In genomic region chr1:43976890-43977289, GRCh38 we compare ENCODE assay signal across 14 cellular contexts. TPM values are rescaled to one million over a fixed set of nuclear protein-coding genes. Genes with fewer than 3 reads are reported as not detected.
A peak's percentile ranks its signal among the peaks of the same experiment; 100 is the strongest.
DNase-seq lines count a peak whose midpoint lies in the region; ATAC-seq and TF ChIP-seq lines count a peak whose summit lies in the region.
"Had no signal": no experiment of that assay in that cellular context is flagged by ENCODE, and none has a peak within 500 bp of the region (broad histone marks: within the 10 kb centered on the region; RNA-seq: fewer than 3 reads in every experiment).

No MANE protein-coding gene starts in this region.

- ATAC-seq in stimulated activated naive CD8-positive, alpha-beta T cell treated with anti-CD3 and anti-CD28 coated beads, Interleukin-15, amount 100 ng/mL, for 72 hours, result no peak
- ATAC-seq in GM18858 (IDR thresholded peaks at IDR 0.05; ENCODE audit: unreplicated experiment) (no peak), GM21423 (IDR thresholded peaks at IDR 0.05; ENCODE audit: unreplicated experiment) (no peak)

- no peak overlapping the region for H3K27ac Mint-ChIP-seq in activated naive CD4-positive, alpha-beta T cell treated with anti-CD3 and anti-CD28 coated beads, Interleukin-2, amount 50 U/mL, for 24 hours
- no peak overlapping the region for H3K27ac Mint-ChIP-seq in stimulated activated naive CD8-positive, alpha-beta T cell treated with anti-CD3 and anti-CD28 coated beads, Interleukin-15, amount 100 ng/mL, for 72 hours

- H4K20me1 ChIP-seq in SU-DHL-6 (ENCODE audit: low read depth, low read length), result no peaks in the 10 kb centered on the region
- peaks cover 30% of the 10 kb centered on the region for H4K20me1 ChIP-seq in hepatocyte (ENCODE audit: insufficient read depth, poor library complexity, severe bottlenecking)

- no peaks in the 10 kb centered on the region for H3K9me3 Mint-ChIP-seq in activated naive CD4-positive, alpha-beta T cell treated with anti-CD3 and anti-CD28 coated beads, Interleukin-2, amount 50 U/mL, for 24 hours
- H3K9me3 Mint-ChIP-seq in stimulated activated naive CD8-positive, alpha-beta T cell treated with anti-CD3 and anti-CD28 coated beads, Interleukin-15, amount 100 ng/mL, for 72 hours, result no peaks in the 10 kb centered on the region

- H3K9ac ChIP-seq in SU-DHL-6 (ENCODE audit: low read length), result peak overlapping the region; percentile 99; the same call in 1 of the 2 replicates

- H3K9me3 ChIP-seq in SU-DHL-6 (ENCODE audit: insufficient read depth, low read length), result no peaks in the 10 kb centered on the region
- no peaks in the 10 kb centered on the region for H3K9me3 ChIP-seq in hepatocyte (ENCODE audit: low read depth)
- H3K9me3 ChIP-seq: BE2C, tibial artery had no signal

- no peak overlapping the region for H3K4me3 ChIP-seq in SU-DHL-6 (ENCODE audit: insufficient read depth, low read length, poor library complexity, severe bottlenecking)
- no peak overlapping the region for H3K4me3 ChIP-seq in hepatocyte
- H3K4me3 ChIP-seq in brain microvascular endothelial cell (ENCODE audit: low read depth, low read length), result no peak overlapping the region

- H3K27ac ChIP-seq in SU-DHL-6 (ENCODE audit: low read depth, low read length) (peak overlapping the region; percentile 74; the same call in 1 of the 2 replicates), hepatocyte (no peak overlapping the region), brain microvascular endothelial cell (no peak overlapping the region)
- H3K27ac ChIP-seq: tibial artery had no signal

- peaks cover 2% of the 10 kb centered on the region for H3K27me3 Mint-ChIP-seq in activated naive CD4-positive, alpha-beta T cell treated with anti-CD3 and anti-CD28 coated beads, Interleukin-2, amount 50 U/mL, for 24 hours
- no peaks in the 10 kb centered on the region for H3K27me3 Mint-ChIP-seq in stimulated activated naive CD8-positive, alpha-beta T cell treated with anti-CD3 and anti-CD28 coated beads, Interleukin-15, amount 100 ng/mL, for 72 hours

- H3K36me3 Mint-ChIP-seq in activated naive CD4-positive, alpha-beta T cell treated with anti-CD3 and anti-CD28 coated beads, Interleukin-2, amount 50 U/mL, for 24 hours, result peaks cover 23% of the 10 kb centered on the region

- in situ Hi-C loops in brain microvascular endothelial cell (cut with HindIII; ENCODE audit: low pct_ligation_motif_present, low sequenced_read_pairs), result no loop called here

- peaks cover 35% of the 10 kb centered on the region for H3K79me2 ChIP-seq in SU-DHL-6 (ENCODE audit: insufficient read depth, low read length)
- peaks cover 53% of the 10 kb centered on the region for H3K79me2 ChIP-seq in hepatocyte

- H3K4me2 ChIP-seq in SU-DHL-6 (ENCODE audit: low read depth, low read length, poor library complexity, severe bottlenecking) (peak overlapping the region; percentile 72), hepatocyte (peak overlapping the region; percentile 93)

- peaks cover 35% of the 10 kb centered on the region for H3K4me1 ChIP-seq in hepatocyte (ENCODE audit: insufficient read depth)
- H3K4me1 ChIP-seq: BE2C had no signal

- 95% methylated on average over 8 of the region's 8 CpGs for WGBS in hepatocyte (ENCODE audit: low lambda C conversion rate, missing lambda C conversion rate)

- no peaks in the 10 kb centered on the region for H3K27me3 ChIP-seq in SU-DHL-6 (ENCODE audit: low read length)
- no peaks in the 10 kb centered on the region for H3K27me3 ChIP-seq in hepatocyte
- no peaks in the 10 kb centered on the region for H3K27me3 ChIP-seq in brain microvascular endothelial cell (replicated peaks)
- H3K27me3 ChIP-seq: BE2C, tibial artery had no signal

- no peak for DNase-seq in activated naive CD4-positive, alpha-beta T cell treated with Interleukin-2 at 50 U/mL for 16 hours
- DNase-seq in hepatocyte (ENCODE audit: low spot score) (no peak), brain microvascular endothelial cell (no peak)
- no peak for DNase-seq in stimulated activated naive CD8-positive, alpha-beta T cell treated with anti-CD3 and anti-CD28 coated beads, Interleukin-15, amount 100 ng/mL, for 72 hours
- DNase-seq: activated CD8-positive, alpha-beta memory T cell treated with anti-CD3 and anti-CD28 coated beads for 24 hours; BE2C; GDM1; NCI-H1105 treated with DMSO at 0.1 percent for 48 hours; NCI-H748 treated with DMSO at 0.1 percent for 48 hours; tibial artery had no signal

- H3K4me3 Mint-ChIP-seq in activated naive CD4-positive, alpha-beta T cell treated with anti-CD3 and anti-CD28 coated beads, Interleukin-2, amount 50 U/mL, for 24 hours, result peak overlapping the region; percentile 48
- peak overlapping the region; percentile 2 to 95 for H3K4me3 Mint-ChIP-seq in stimulated activated naive CD8-positive, alpha-beta T cell treated with anti-CD3 and anti-CD28 coated beads, Interleukin-15, amount 100 ng/mL, for 72 hours

- H3K36me3 ChIP-seq in SU-DHL-6 (ENCODE audit: low read length) (no peaks in the 10 kb centered on the region), hepatocyte (replicated peaks; ENCODE audit: insufficient read depth, low read depth) (no peaks in the 10 kb centered on the region), brain microvascular endothelial cell (replicated peaks) (peaks cover 23% of the 10 kb centered on the region)

- H3K9me2 ChIP-seq in SU-DHL-6 (replicated peaks; ENCODE audit: insufficient read depth, low read length), result no peaks in the 10 kb centered on the region
- no peaks in the 10 kb centered on the region for H3K9me2 ChIP-seq in hepatocyte (replicated peaks; ENCODE audit: insufficient read depth)

- H2AFZ ChIP-seq in SU-DHL-6 (ENCODE audit: low read depth, low read length, severe bottlenecking), result no peak overlapping the region
- H2AFZ ChIP-seq in hepatocyte, result no peak overlapping the region

- H3F3A ChIP-seq in SU-DHL-6 (ENCODE audit: insufficient read depth), result peaks cover 41% of the 10 kb centered on the region

- peaks cover 50% of the 10 kb centered on the region for H3K4me1 Mint-ChIP-seq in activated naive CD4-positive, alpha-beta T cell treated with anti-CD3 and anti-CD28 coated beads, Interleukin-2, amount 50 U/mL, for 24 hours
- peaks cover 65% of the 10 kb centered on the region for H3K4me1 Mint-ChIP-seq in stimulated activated naive CD8-positive, alpha-beta T cell treated with anti-CD3 and anti-CD28 coated beads, Interleukin-15, amount 100 ng/mL, for 72 hours

- TF ChIP-seq CTCF in SU-DHL-6 (IDR thresholded peaks at IDR 0.05; ENCODE audit: insufficient read depth, low read length, poor library complexity, severe bottlenecking), result no peak
- no peak for TF ChIP-seq CTCF in hepatocyte (IDR thresholded peaks at IDR 0.05; ENCODE audit: poor library complexity)
- no peak for TF ChIP-seq CTCF in brain microvascular endothelial cell (IDR thresholded peaks at IDR 0.05; ENCODE audit: low read depth, low read length, missing control alignments)

RNA-seq across cellular contexts. Expression of gene B4GALT2, which starts 2.1 kb away (rescaled TPM):
- total RNA-seq in hepatocyte, result 45.7 and 48.2 TPM in 2 replicates
- 68.8 and 73.8 TPM in 2 replicates for polyA plus RNA-seq in hepatocyte

RNA-seq across cellular contexts. Expression of gene ATP6V0B, which starts 2.1 kb away (rescaled TPM):
- 195 and 216 TPM in 2 replicates for total RNA-seq in hepatocyte
- polyA plus RNA-seq in hepatocyte, result 338 and 366 TPM in 2 replicates

RNA-seq across cellular contexts. Expression of gene DPH2, which starts 7.1 kb away (rescaled TPM):
- total RNA-seq in hepatocyte, result 18.6 and 31.5 TPM in 2 replicates
- 20.2 and 21.5 TPM in 2 replicates for polyA plus RNA-seq in hepatocyte

RNA-seq across cellular contexts. Expression of gene CCDC24, which starts 14.5 kb away (rescaled TPM):
- total RNA-seq in hepatocyte, result 11.0 and 13.2 TPM in 2 replicates
- 23.7 and 27.7 TPM in 2 replicates for polyA plus RNA-seq in hepatocyte

RNA-seq across cellular contexts. Expression of gene IPO13, which starts 30.1 kb away (rescaled TPM):
- total RNA-seq in hepatocyte, result 20.6 and 21.7 TPM in 2 replicates
- polyA plus RNA-seq in hepatocyte, result 25.4 and 30.7 TPM in 2 replicates
